Comparison of ENCODE assay signal across 8 cellular contexts in the genomic region with DNA sequence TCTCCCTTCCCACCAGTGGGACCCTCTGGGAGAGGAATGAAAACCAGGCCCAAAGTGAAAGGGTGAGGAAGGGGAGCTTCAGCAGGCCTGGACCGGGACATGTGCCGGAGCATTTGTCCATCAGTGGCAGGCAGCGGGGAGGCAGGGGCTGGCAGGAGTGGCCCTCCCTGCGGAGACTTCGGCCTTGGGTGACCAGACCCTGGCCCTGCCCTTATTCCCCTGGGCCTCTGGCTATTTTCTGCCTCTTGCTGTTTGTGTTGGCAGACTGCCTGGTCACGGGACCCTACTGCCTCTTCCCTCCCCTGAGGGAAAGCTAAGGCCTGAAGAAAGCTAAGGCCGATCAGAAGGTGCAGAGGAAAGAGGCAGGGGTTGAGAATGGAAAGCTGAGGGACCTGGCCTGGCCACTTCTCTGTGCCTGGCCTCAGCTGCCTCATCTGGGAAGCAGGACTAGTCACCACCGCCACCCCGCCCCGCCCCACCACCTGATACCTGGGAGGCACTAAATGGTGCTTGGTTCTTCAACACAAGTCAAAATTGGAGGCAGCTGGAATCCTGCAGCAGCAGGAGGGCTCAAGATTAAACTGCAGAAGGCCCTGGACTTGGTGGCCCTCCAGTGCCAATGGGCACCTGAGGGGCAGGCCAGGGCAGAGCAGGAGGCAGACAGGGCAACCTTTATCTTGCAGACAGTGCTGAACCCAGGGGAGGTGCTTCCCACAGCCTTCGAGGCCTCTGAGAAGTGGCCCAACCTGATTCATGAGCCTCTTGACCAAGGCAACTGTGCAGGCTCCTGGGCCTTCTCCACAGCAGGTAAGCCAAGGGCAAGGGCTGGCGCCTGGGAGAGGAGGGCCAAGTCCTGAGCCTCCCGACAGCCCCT. TPM values are rescaled to one million over a fixed set of nuclear protein-coding genes. Genes with fewer than 3 reads are reported as not detected.
DNase-seq lines count a peak whose midpoint lies in the region; TF ChIP-seq lines count a peak whose summit lies in the region.

No MANE protein-coding gene starts in this region.

- POLR2A ChIA-PET in HEK293 (lab: Yijun Ruan, JAX) (interaction anchor here (0.6 to 1.2 kb wide), 2 partner anchors 34 to 95 kb away, joined by 4 to 6 read pairs; no protein-coding TSS in a partner anchor), GM10248 (lab: Yijun Ruan, JAX) (no interaction called here)

- TF ChIP-seq POLR2A in sigmoid colon (IDR thresholded peaks at IDR 0.05): no peak

- intact Hi-C loops in left ventricle myocardium inferior (cut with micrococcal nuclease): no loop called here
- intact Hi-C loops in sigmoid colon (cut with DNase I): loop anchor here (5.0 kb wide), 1 partner anchor 118 kb away; a partner anchor contains a TSS

- TF ChIP-seq EP300 in sigmoid colon (IDR thresholded peaks at IDR 0.05): peak in 2 of 4 donors; percentile 62 to 69

- DNase-seq in left ventricle myocardium inferior: peak; percentile 89
- peak; percentile 95 for DNase-seq in sigmoid colon
- DNase-seq in SW480 (ENCODE audit: low spot score): no peak
- no peak for DNase-seq in middle frontal gyrus (ENCODE audit: extremely low spot score, low spot score)
- DNase-seq in HCEC 1CT: no peak
- no peak for DNase-seq in GM10248 (ENCODE audit: extremely low spot score)

- no peaks in the 10 kb centered on the region for H3K36me3 ChIP-seq in HEK293 (ENCODE audit: control insufficient read depth in 2 of 2, insufficient read depth in 1 of 2, low read length in 2 of 2)
- peaks cover 57% of the 10 kb centered on the region for H3K36me3 ChIP-seq in left ventricle myocardium inferior
- peaks cover 0 to 25% (median 12%) of the 10 kb centered on the region in 4 donors for H3K36me3 ChIP-seq in sigmoid colon

- H3K4me1 ChIP-seq in HEK293 (ENCODE audit: control insufficient read depth, insufficient read depth, low read length) (no peaks in the 10 kb centered on the region), left ventricle myocardium inferior (peaks cover 100% of the 10 kb centered on the region), sigmoid colon (peaks cover 0 to 100% (median 96%) of the 10 kb centered on the region in 4 donors)

- no peak for TF ChIP-seq CTCF in HEK293 (tag by site-specific recombination; IDR thresholded peaks at IDR 0.05)
- no peak for TF ChIP-seq CTCF in VCaP (conservative IDR thresholded peaks at IDR 0.05)
- no peak for TF ChIP-seq CTCF in left ventricle myocardium inferior (IDR thresholded peaks at IDR 0.05; ENCODE audit: borderline replicate concordance)
- no peak for TF ChIP-seq CTCF in sigmoid colon (IDR thresholded peaks at IDR 0.05)
- TF ChIP-seq CTCF in GM10248 (IDR thresholded peaks at IDR 0.05; ENCODE audit: control extremely low read depth, extremely low read depth, low read depth, missing control alignments): no peak

- H3K9me3 ChIP-seq in HEK293 (ENCODE audit: control insufficient read depth, insufficient read depth, low read depth, low read length) (no peaks in the 10 kb centered on the region), left ventricle myocardium inferior (replicated peaks) (no peaks in the 10 kb centered on the region), sigmoid colon (no peaks in the 10 kb centered on the region)

- H3K27me3 ChIP-seq in left ventricle myocardium inferior (ENCODE audit: low read depth) (no peaks in the 10 kb centered on the region), sigmoid colon (no peaks in the 10 kb centered on the region)

- 43 to 74% methylated on average over 13 of the region's 13 CpGs for WGBS in sigmoid colon, 2 donors

- no peak overlapping the region for H3K4me3 ChIP-seq in HEK293 (ENCODE audit: low read depth, low read length)
- H3K4me3 ChIP-seq in left ventricle myocardium inferior: peak overlapping the region; percentile 70
- no peak overlapping the region for H3K4me3 ChIP-seq in sigmoid colon

- no peak overlapping the region for H3K27ac ChIP-seq in HEK293 (ENCODE audit: extremely low read depth, low read depth, low read length)
- H3K27ac ChIP-seq in VCaP: peak overlapping the region; percentile 86
- peak overlapping the region; percentile 97 for H3K27ac ChIP-seq in left ventricle myocardium inferior (replicated peaks)
- peak overlapping the region; percentile 94 to 98 (median 96) for H3K27ac ChIP-seq in sigmoid colon

- CTCF ChIA-PET in HEK293 (lab: Yijun Ruan, JAX): interaction anchor here (0.7 to 2.7 kb wide), 3 partner anchors 9 to 20 kb away, joined by 3 to 13 read pairs (median 12); no protein-coding TSS in a partner anchor
- CTCF ChIA-PET in GM10248 (lab: Yijun Ruan, JAX): no interaction called here

TF ChIP-seq in HEK293, 187 proteins besides CTCF, POLR2A, EP300 and RAD21 (continues in another document):
- TF ChIP-seq HOXA7 (CRISPR knock-in tag; IDR thresholded peaks at IDR 0.05; ENCODE audit: borderline replicate concordance) (no peak), ZFP37 (tag by site-specific recombination; IDR thresholded peaks at IDR 0.05) (no peak), ZEB2 (tag by site-specific recombination; IDR thresholded peaks at IDR 0.05) (no peak), ZNF416 (tag by site-specific recombination; IDR thresholded peaks at IDR 0.05) (no peak), GLI4 (tag by site-specific recombination; IDR thresholded peaks at IDR 0.05) (no peak), ZNF670 (tag by site-specific recombination; IDR thresholded peaks at IDR 0.05; ENCODE audit: low read depth) (no peak), BCL11B (tag by site-specific recombination; IDR thresholded peaks at IDR 0.05; ENCODE audit: low read depth) (no peak), ZNF335 (tag by site-specific recombination; conservative IDR thresholded peaks at IDR 0.05) (no peak), ZNF830 (tag by site-specific recombination; IDR thresholded peaks at IDR 0.05; ENCODE audit: low read depth) (no peak), ZNF423 (tag by site-specific recombination; IDR thresholded peaks at IDR 0.05) (0 out of 2 replicates have a peak, but pooled peaks have one; percentile 34), ZIC2 (tag by site-specific recombination; IDR thresholded peaks at IDR 0.05) (peak; percentile 18; the same call in 1 of the 2 replicates), ZNF561 (tag by site-specific recombination; IDR thresholded peaks at IDR 0.05; ENCODE audit: borderline replicate concordance) (no peak), GLIS1 (tag by site-specific recombination; IDR thresholded peaks at IDR 0.05) (peak; percentile 41; the same call in 1 of the 2 replicates), ZNF121 (tag by site-specific recombination; IDR thresholded peaks at IDR 0.05) (no peak), ZNF660 (tag by site-specific recombination; IDR thresholded peaks at IDR 0.05) (no peak), KLF1 (tag by site-specific recombination; IDR thresholded peaks at IDR 0.05) (peak; percentile 38), BCL11A (tag by site-specific recombination; IDR thresholded peaks at IDR 0.05; ENCODE audit: low read depth) (no peak), ZNF16 (tag by site-specific recombination; IDR thresholded peaks at IDR 0.05; ENCODE audit: low read depth) (no peak), ZFP69B (tag by site-specific recombination; IDR thresholded peaks at IDR 0.05) (no peak), ZNF133 (tag by site-specific recombination; IDR thresholded peaks at IDR 0.05) (no peak), ZNF747 (tag by site-specific recombination; IDR thresholded peaks at IDR 0.05) (no peak), SP3 (tag by site-specific recombination; IDR thresholded peaks at IDR 0.05) (no peak), ZNF530 (tag by site-specific recombination; IDR thresholded peaks at IDR 0.05; ENCODE audit: low read depth) (peak; percentile 99)
- TF ChIP-seq, protein P1, sequence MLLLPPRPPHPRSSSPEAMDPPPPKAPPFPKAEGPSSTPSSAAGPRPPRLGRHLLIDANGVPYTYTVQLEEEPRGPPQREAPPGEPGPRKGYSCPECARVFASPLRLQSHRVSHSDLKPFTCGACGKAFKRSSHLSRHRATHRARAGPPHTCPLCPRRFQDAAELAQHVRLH (tag by site-specific recombination; IDR thresholded peaks at IDR 0.05): no peak
- TF ChIP-seq, protein P2, sequence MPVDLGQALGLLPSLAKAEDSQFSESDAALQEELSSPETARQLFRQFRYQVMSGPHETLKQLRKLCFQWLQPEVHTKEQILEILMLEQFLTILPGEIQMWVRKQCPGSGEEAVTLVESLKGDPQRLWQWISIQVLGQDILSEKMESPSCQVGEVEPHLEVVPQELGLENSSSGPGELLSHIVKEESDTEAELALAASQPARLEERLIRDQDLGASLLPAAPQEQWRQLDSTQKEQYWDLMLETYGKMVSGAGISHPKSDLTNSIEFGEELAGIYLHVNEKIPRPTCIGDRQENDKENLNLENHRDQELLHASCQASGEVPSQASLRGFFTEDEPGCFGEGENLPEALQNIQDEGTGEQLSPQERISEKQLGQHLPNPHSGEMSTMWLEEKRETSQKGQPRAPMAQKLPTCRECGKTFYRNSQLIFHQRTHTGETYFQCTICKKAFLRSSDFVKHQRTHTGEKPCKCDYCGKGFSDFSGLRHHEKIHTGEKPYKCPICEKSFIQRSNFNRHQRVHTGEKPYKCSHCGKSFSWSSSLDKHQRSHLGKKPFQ (tag by site-specific recombination; IDR thresholded peaks at IDR 0.05): no peak
- TF ChIP-seq, protein P3, sequence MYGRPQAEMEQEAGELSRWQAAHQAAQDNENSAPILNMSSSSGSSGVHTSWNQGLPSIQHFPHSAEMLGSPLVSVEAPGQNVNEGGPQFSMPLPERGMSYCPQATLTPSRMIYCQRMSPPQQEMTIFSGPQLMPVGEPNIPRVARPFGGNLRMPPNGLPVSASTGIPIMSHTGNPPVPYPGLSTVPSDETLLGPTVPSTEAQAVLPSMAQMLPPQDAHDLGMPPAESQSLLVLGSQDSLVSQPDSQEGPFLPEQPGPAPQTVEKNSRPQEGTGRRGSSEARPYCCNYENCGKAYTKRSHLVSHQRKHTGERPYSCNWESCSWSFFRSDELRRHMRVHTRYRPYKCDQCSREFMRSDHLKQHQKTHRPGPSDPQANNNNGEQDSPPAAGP (tag by site-specific recombination; IDR thresholded peaks at IDR 0.05): 0 out of 2 replicates have a peak, but pooled peaks have one; percentile 50

RNA-seq across cellular contexts. Expression of a gene that starts 7.9 kb away (rescaled TPM):
- total RNA-seq in left ventricle myocardium inferior (223 TPM), sigmoid colon (100 to 1,000 TPM in 3 of 4 donors, 10 to 100 TPM in 1; 62.9 to 238 (median 132) TPM)
- 10 to 100 TPM; 21.0 to 87.9 (median 40.9) TPM for polyA plus RNA-seq in sigmoid colon

RNA-seq across cellular contexts. Expression of a gene that starts 33.3 kb away (rescaled TPM):
- total RNA-seq in left ventricle myocardium inferior: 0.44 TPM
- total RNA-seq in sigmoid colon: not detected
- polyA plus RNA-seq in sigmoid colon: under 1 TPM in 1 of 3 donors, not detected in 2; 0.03 TPM

Comparison
In these comparisons a context has a peak if more than half of its experiments do, and no peak if none do; other contexts are left out.
1. DNase-seq: peak in left ventricle myocardium inferior (single experiment) and sigmoid colon (single experiment); none in SW480 (single experiment), middle frontal gyrus (single experiment), HCEC 1CT (single experiment) and GM10248 (single experiment).